In the genomic region with DNA sequence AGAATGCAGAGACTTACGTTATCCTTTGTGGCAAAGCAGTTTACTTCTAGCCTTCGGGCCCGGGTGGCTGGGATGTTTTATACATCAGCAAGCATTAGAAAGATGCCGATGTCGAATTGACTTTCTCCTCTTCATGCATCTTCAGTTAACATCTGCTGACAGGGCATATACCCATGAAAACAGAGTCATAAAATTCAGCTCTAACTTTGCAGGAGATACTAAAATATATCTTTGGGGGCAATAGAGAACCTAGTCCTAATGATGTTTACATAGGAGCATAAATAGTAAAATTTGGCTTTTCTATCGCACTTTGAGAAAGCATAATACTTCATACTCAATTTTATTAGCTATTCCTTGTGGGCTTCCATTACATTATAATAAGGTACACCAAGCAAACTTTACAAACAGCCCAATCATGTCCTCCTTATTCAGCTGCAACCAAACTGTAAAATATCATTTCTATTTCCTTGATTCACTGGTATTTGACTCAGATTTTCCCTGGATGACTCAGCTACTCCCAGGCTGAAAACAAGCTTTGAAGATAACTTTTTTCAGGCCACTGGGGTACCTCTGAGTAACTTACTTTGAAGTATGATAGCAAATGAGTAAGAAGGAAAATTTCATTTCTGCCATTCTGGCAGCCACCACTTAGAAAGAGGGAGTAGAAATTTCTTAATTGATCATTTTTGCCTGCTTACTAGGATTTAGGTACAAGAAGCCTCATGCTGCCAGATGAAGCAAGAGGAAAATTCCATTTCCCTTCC, we compare ENCODE assay signal across 13 cellular contexts.
DNase-seq lines count a peak whose midpoint lies in the region; TF ChIP-seq lines count a peak whose summit lies in the region.
"Had no signal": no experiment of that assay in that cellular context is flagged by ENCODE, and none has a peak within 500 bp of the region (broad histone marks: within the 10 kb centered on the region; RNA-seq: fewer than 3 reads in every experiment).

No MANE protein-coding gene starts in this region.

- no peaks in the 10 kb centered on the region for H3K36me3 ChIP-seq in mesenchymal stem cell (ENCODE audit: control insufficient read depth in 1 of 2, insufficient read depth in 2 of 2, low read depth in 1 of 2, low read length in 2 of 2)
- H3K36me3 ChIP-seq: upper lobe of right lung had no signal

- no peak overlapping the region for H2BK120ac ChIP-seq in mesenchymal stem cell (ENCODE audit: low read depth, low read length)

- H3K9ac ChIP-seq in mesenchymal stem cell (ENCODE audit: low read length) = peak overlapping the region; percentile 52

- no peak overlapping the region for H3K4me3 Mint-ChIP-seq in CD14-positive monocyte
- H3K4me3 Mint-ChIP-seq: endodermal cell had no signal

- H2AK5ac ChIP-seq in mesenchymal stem cell (ENCODE audit: low read length, severe bottlenecking) = no peak overlapping the region

- H2BK15ac ChIP-seq in mesenchymal stem cell (ENCODE audit: low read depth, poor library complexity, severe bottlenecking) = no peak overlapping the region

- H3K4me2 ChIP-seq in mesenchymal stem cell (ENCODE audit: low read length, poor library complexity, severe bottlenecking) = no peak overlapping the region

- H3K23ac ChIP-seq in mesenchymal stem cell (ENCODE audit: low read length in 2 of 2) = no peak overlapping the region

- DNase-seq in AG20443 (ENCODE audit: low spot score) (peak; percentile 77), HS-27A (ENCODE audit: low read depth) (peak; percentile 65), astrocyte of the spinal cord (ENCODE audit: low read depth, low spot score) (peak; percentile 93), mesenchymal stem cell (peak; percentile 79), CD14-positive monocyte (ENCODE audit: low spot score) (no peak), GM19240 (ENCODE audit: insufficient read length, low spot score) (no peak), COLO668 (lab: John Stamatoyannopoulos, UW; ENCODE audit: unreplicated experiment) (no peak), NCI-H1436 treated with DMSO at 0.1 percent for 48 hours (lab: John Stamatoyannopoulos, UW) (no peak)
- DNase-seq: endodermal cell; GDM1; NCI-H1694; stimulated activated CD4-positive, alpha-beta T cell treated with anti-CD3 and anti-CD28 coated beads, Interleukin-4, amount 100 ng/mL, for 4 hours; upper lobe of right lung had no signal

- intact Hi-C loops in CD14-positive monocyte (cut with micrococcal nuclease) = no loop called here

- H3K27me3 Mint-ChIP-seq in CD14-positive monocyte (ENCODE audit: low read depth in 3 of 3) = no peaks in the 10 kb centered on the region

- TF ChIP-seq CTCF in astrocyte of the spinal cord (IDR thresholded peaks at IDR 0.05; ENCODE audit: low read depth, low read length) (no peak), CD14-positive monocyte (IDR thresholded peaks at IDR 0.05) (no peak)

- H3K4me3 ChIP-seq in astrocyte of the spinal cord (ENCODE audit: low read depth, low read length) (no peak overlapping the region), mesenchymal stem cell (ENCODE audit: insufficient read depth in 1 of 2, low read depth in 1 of 2, low read length in 2 of 2) (peak overlapping the region in 1 of 2 experiments; percentile 12)
- H3K4me3 ChIP-seq: upper lobe of right lung had no signal

- in situ Hi-C loops in astrocyte of the spinal cord (cut with HindIII; ENCODE audit: low sequenced_read_pairs) = no loop called here

- no peak overlapping the region for H2BK5ac ChIP-seq in mesenchymal stem cell (ENCODE audit: low read depth, low read length, poor library complexity, severe bottlenecking)

- H3K36me3 Mint-ChIP-seq in CD14-positive monocyte = no peaks in the 10 kb centered on the region

- H4K8ac ChIP-seq in mesenchymal stem cell (ENCODE audit: low read length) = no peak overlapping the region

- H3K27ac Mint-ChIP-seq in CD14-positive monocyte = no peak overlapping the region
- H3K27ac Mint-ChIP-seq: endodermal cell had no signal

- no peak overlapping the region for H3K14ac ChIP-seq in mesenchymal stem cell (ENCODE audit: low read length in 2 of 2)

- H3K4me1 Mint-ChIP-seq in CD14-positive monocyte = no peaks in the 10 kb centered on the region
- H3K4me1 Mint-ChIP-seq: endodermal cell had no signal

- H2AFZ ChIP-seq in mesenchymal stem cell (ENCODE audit: low read depth, low read length) = no peak overlapping the region

- H2BK12ac ChIP-seq in mesenchymal stem cell (ENCODE audit: low read length in 2 of 2) = no peak overlapping the region

- 83% methylated on average over 6 of the region's 6 CpGs for WGBS in mesenchymal stem cell

- no peak overlapping the region for H3K4ac ChIP-seq in mesenchymal stem cell (ENCODE audit: low read depth in 1 of 2, low read length in 2 of 2)

- H4K91ac ChIP-seq in mesenchymal stem cell (ENCODE audit: low read length) = no peak overlapping the region

- H3K4me1 ChIP-seq in mesenchymal stem cell (ENCODE audit: control insufficient read depth, insufficient read depth, low read depth, low read length) = peaks cover 2% of the 10 kb centered on the region
- H3K4me1 ChIP-seq: upper lobe of right lung had no signal

- no peak overlapping the region for H3K18ac ChIP-seq in mesenchymal stem cell (ENCODE audit: low read depth in 1 of 2, low read length in 2 of 2)

- H3K27me3 ChIP-seq in mesenchymal stem cell (ENCODE audit: control insufficient read depth in 1 of 2, insufficient read depth in 1 of 2, low read length in 2 of 2) = no peaks in the 10 kb centered on the region
- H3K27me3 ChIP-seq: upper lobe of right lung had no signal

- H3K27ac ChIP-seq in mesenchymal stem cell (ENCODE audit: low read length, poor library complexity, severe bottlenecking) = peak overlapping the region; percentile 69
- H3K27ac ChIP-seq: upper lobe of right lung had no signal

- no peaks in the 10 kb centered on the region for H3K79me1 ChIP-seq in mesenchymal stem cell (replicated peaks; ENCODE audit: low read length, poor library complexity, severe bottlenecking)

- H3K9me3 Mint-ChIP-seq in CD14-positive monocyte = peaks cover 0 to 11% (median 2%) of the 10 kb centered on the region in 7 donors

- no peaks in the 10 kb centered on the region for H3K9me3 ChIP-seq in mesenchymal stem cell (ENCODE audit: control insufficient read depth, low read length)
- H3K9me3 ChIP-seq: upper lobe of right lung had no signal

Comparison
In these comparisons a context has a peak if more than half of its experiments do, and no peak if none do; other contexts are left out.
1. DNase-seq: peak in AG20443 (single experiment), HS-27A (single experiment), astrocyte of the spinal cord (single experiment) and mesenchymal stem cell (single experiment); none in CD14-positive monocyte (single experiment), GM19240 (single experiment), COLO668 (single experiment) and NCI-H1436 treated with DMSO at 0.1 percent for 48 hours (single experiment).